ENCODE assay signal across 8 cellular contexts in the genomic region with DNA sequence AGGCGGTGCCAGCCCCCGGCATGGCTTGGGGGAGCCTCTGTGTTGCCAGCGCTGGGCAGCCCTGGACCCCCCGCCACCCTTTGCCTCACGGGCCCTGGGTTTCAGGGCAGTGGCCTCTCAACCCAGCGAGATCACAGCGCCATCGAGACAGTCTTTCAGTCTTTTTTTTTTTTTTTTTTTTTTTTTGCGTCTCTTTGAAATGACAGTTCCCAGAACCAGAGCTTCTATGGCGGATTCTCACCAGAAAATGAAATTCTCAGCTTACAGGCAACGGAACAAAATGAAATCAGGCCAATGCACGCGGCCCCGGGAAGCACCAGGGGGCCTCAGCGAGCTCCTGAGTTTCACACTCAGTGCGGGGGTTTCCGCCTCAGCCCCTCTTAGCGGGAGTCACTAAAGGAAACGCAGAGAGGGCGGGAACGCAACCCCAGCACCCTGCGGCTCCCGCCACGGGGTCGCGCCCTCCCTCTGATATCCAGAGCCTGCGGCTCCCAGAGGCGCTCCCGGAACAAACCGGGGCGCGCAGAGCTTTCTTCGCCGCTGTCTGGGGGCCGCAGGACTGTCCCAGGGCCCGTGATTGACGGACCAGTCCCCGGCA. TPM values are rescaled to one million over a fixed set of nuclear protein-coding genes. Genes with fewer than 3 reads are reported as not detected.
DNase-seq lines count a peak whose midpoint lies in the region; ATAC-seq and TF ChIP-seq lines count a peak whose summit lies in the region.

No MANE protein-coding gene starts in this region.

- peaks cover 28% of the 10 kb centered on the region for H3K4me1 Mint-ChIP-seq in activated T-cell treated with anti-CD3 and anti-CD28 coated beads, Interleukin-2, amount 50 U/mL, for 24 hours (ENCODE audit: low read depth)

- no peaks in the 10 kb centered on the region for H3K9me3 Mint-ChIP-seq in activated T-cell treated with anti-CD3 and anti-CD28 coated beads, Interleukin-2, amount 50 U/mL, for 24 hours

- ATAC-seq in esophagus mucosa (peak; percentile 41), HG03442 (IDR thresholded peaks at IDR 0.05; ENCODE audit: unreplicated experiment) (no peak)

- CTCF ChIA-PET in HEK293T (lab: Yijun Ruan, JAX) = interaction anchor here (0.6 to 1.0 kb wide), 3 partner anchors 9 to 169 kb away, joined by 3 to 6 read pairs (median 3); no protein-coding TSS in a partner anchor

- peaks cover 36% of the 10 kb centered on the region for H3K27me3 Mint-ChIP-seq in activated T-cell treated with anti-CD3 and anti-CD28 coated beads, Interleukin-2, amount 50 U/mL, for 24 hours

- no peaks in the 10 kb centered on the region for H3K9me3 ChIP-seq in muscle layer of duodenum (ENCODE audit: control insufficient read depth in 1 of 2, low read length in 2 of 2)

- H3K36me3 Mint-ChIP-seq in activated T-cell treated with anti-CD3 and anti-CD28 coated beads, Interleukin-2, amount 50 U/mL, for 24 hours (ENCODE audit: low read depth) = no peaks in the 10 kb centered on the region

- DNase-seq in CD1c-positive myeloid dendritic cell (ENCODE audit: extremely low spot score) (peak; percentile 62), HEK293T (ENCODE audit: extremely low spot score) (peak; percentile 84), NOMO-1 treated with DMSO at 0.1 percent for 48 hours (lab: John Stamatoyannopoulos, UW; ENCODE audit: unreplicated experiment) (peak; percentile 28)
- DNase-seq in activated T-cell treated with anti-CD3 and anti-CD28 coated beads, Interleukin-2, amount 50 U/mL, for 24 hours = peak; percentile 88
- DNase-seq in stimulated activated CD8-positive, alpha-beta memory T cell treated with anti-CD3 and anti-CD28 coated beads, Interleukin-7, amount 100 ng/mL, for 1 hour (ENCODE audit: low read depth in 2 of 2) = peak; percentile 59 to 69

- no peaks in the 10 kb centered on the region for H3K36me3 ChIP-seq in muscle layer of duodenum (ENCODE audit: control insufficient read depth in 1 of 2, insufficient read depth in 2 of 2, low read length in 2 of 2)

- H3K4me3 ChIP-seq in muscle layer of duodenum (ENCODE audit: low read depth in 1 of 2, low read length in 2 of 2) = peak overlapping the region; percentile 48 to 64

- peaks cover 0 to 55% of the 10 kb centered on the region in 2 donors for H3K4me1 ChIP-seq in muscle layer of duodenum (ENCODE audit: control insufficient read depth in 1 of 2, insufficient read depth in 2 of 2, low read length in 2 of 2)

- H3K27ac ChIP-seq in muscle layer of duodenum (ENCODE audit: low read length) = peak overlapping the region; percentile 85

- peaks cover 6% of the 10 kb centered on the region for H3K27me3 ChIP-seq in muscle layer of duodenum (ENCODE audit: low read depth, low read length)

- POLR2A ChIA-PET in HEK293T (lab: Yijun Ruan, JAX) = interaction anchor here (0.7 to 1.9 kb wide), 5 partner anchors 9 to 257 kb away, joined by 3 to 12 read pairs (median 3); no protein-coding TSS in a partner anchor

- peak overlapping the region; percentile 76 for H3K27ac Mint-ChIP-seq in activated T-cell treated with anti-CD3 and anti-CD28 coated beads, Interleukin-2, amount 50 U/mL, for 24 hours

- peak overlapping the region; percentile 75 for H3K4me3 Mint-ChIP-seq in activated T-cell treated with anti-CD3 and anti-CD28 coated beads, Interleukin-2, amount 50 U/mL, for 24 hours

TF ChIP-seq in HEK293T, 16 proteins besides CTCF, POLR2A, EP300 and RAD21:
- peak; percentile 92 for TF ChIP-seq L3MBTL2 (conservative IDR thresholded peaks at IDR 0.05)
- no peak for TF ChIP-seq BHLHE40 (IDR thresholded peaks at IDR 0.05; ENCODE audit: borderline replicate concordance)
- no peak for TF ChIP-seq ARNT (IDR thresholded peaks at IDR 0.05)
- TF ChIP-seq, protein P1, sequence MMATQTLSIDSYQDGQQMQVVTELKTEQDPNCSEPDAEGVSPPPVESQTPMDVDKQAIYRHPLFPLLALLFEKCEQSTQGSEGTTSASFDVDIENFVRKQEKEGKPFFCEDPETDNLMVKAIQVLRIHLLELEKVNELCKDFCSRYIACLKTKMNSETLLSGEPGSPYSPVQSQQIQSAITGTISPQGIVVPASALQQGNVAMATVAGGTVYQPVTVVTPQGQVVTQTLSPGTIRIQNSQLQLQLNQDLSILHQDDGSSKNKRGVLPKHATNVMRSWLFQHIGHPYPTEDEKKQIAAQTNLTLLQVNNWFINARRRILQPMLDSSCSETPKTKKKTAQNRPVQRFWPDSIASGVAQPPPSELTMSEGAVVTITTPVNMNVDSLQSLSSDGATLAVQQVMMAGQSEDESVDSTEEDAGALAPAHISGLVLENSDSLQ (IDR thresholded peaks at IDR 0.05) = peak; percentile 89

RNA-seq across cellular contexts. Expression of a gene that starts 8.0 kb away (rescaled TPM):
- 17.8 TPM for total RNA-seq in esophagus mucosa

Comparison
In these comparisons a context has a peak if more than half of its experiments do, and no peak if none do; other contexts are left out.
1. DNase-seq: peak in every context shown above with its lines; median percentile 88 in activated T-cell treated with anti-CD3 and anti-CD28 coated beads, Interleukin-2, amount 50 U/mL, for 24 hours; 84 in HEK293T; 64 in stimulated activated CD8-positive, alpha-beta memory T cell treated with anti-CD3 and anti-CD28 coated beads, Interleukin-7, amount 100 ng/mL, for 1 hour; 62 in CD1c-positive myeloid dendritic cell; 28 in NOMO-1 treated with DMSO at 0.1 percent for 48 hours.